Comparison of ENCODE assay signal across 25 cellular contexts in the genomic region with DNA sequence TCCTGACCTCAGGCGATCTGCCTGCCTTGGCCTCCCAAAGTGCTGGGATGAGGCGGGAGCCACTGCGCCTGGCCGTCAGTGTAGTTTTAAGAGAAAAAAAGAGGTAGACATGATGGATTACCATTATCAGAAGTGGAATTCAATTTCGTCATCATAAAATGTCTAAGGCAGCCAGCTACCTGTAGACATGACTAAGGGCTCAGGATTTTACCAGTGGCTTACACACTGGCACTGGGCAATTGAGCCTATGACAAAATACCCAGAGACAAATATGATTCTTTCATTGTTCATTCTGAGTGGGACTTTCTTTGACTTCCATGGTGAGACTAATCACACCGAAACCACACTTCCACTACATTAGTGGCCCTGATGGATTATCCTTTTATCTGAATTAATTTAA.
A peak's percentile ranks its signal among the peaks of the same experiment; 100 is the strongest.
DNase-seq lines count a peak whose midpoint lies in the region; ATAC-seq and TF ChIP-seq lines count a peak whose summit lies in the region.
"Had no signal": no experiment of that assay in that cellular context is flagged by ENCODE, and none has a peak within 500 bp of the region (broad histone marks: within the 10 kb centered on the region; RNA-seq: fewer than 3 reads in every experiment).

No MANE protein-coding gene starts in this region.

- ATAC-seq in PC-3 (no peak), WTC11 (no peak), GM21515 (IDR thresholded peaks at IDR 0.05; ENCODE audit: unreplicated experiment) (no peak), upper lobe of right lung (no peak)

- TF ChIP-seq CTCF in PC-3 (conservative IDR thresholded peaks at IDR 0.05; ENCODE audit: low read depth, low read length) (no peak), WTC11 (IDR thresholded peaks at IDR 0.05) (no peak), endothelial cell (IDR thresholded peaks at IDR 0.05; ENCODE audit: unreplicated experiment) (no peak), neural crest cell (conservative IDR thresholded peaks at IDR 0.05) (no peak), upper lobe of right lung (IDR thresholded peaks at IDR 0.05) (no peak)

- POLR2A ChIA-PET in PC-3 (lab: Charles Lee; ENCODE audit: unreplicated experiment) (interaction anchor here (0.6 kb wide), 1 partner anchor 764 kb away, joined by 3 read pairs; no protein-coding TSS in a partner anchor), WTC11 (lab: Charles Lee) (no interaction called here)

- peaks cover 14% of the 10 kb centered on the region for H3K36me3 Mint-ChIP-seq in WTC11
- peaks cover 43% of the 10 kb centered on the region for H3K36me3 Mint-ChIP-seq in endothelial cell (ENCODE audit: low read depth, unreplicated experiment)
- peaks cover 29% of the 10 kb centered on the region for H3K36me3 Mint-ChIP-seq in neural crest cell (ENCODE audit: low read depth)

- H3K27ac Mint-ChIP-seq in WTC11 (peak overlapping the region; percentile 58), endothelial cell (ENCODE audit: unreplicated experiment) (peak overlapping the region; percentile 48), neural crest cell (ENCODE audit: unreplicated experiment) (peak overlapping the region; percentile 88)
- H3K27ac Mint-ChIP-seq: B cell; CD8-positive, alpha-beta memory T cell had no signal

- no peaks in the 10 kb centered on the region for H3K4me1 ChIP-seq in PC-3 (ENCODE audit: insufficient read depth, low read length)
- no peaks in the 10 kb centered on the region for H3K4me1 ChIP-seq in upper lobe of right lung

- no peaks in the 10 kb centered on the region for H3K36me3 ChIP-seq in PC-3 (ENCODE audit: low read depth, low read length)
- H3K36me3 ChIP-seq in upper lobe of right lung = no peaks in the 10 kb centered on the region

- no peaks in the 10 kb centered on the region for H3K9me2 ChIP-seq in PC-3 (replicated peaks; ENCODE audit: low read length)

- H3K27me3 Mint-ChIP-seq in WTC11 (ENCODE audit: low read depth) (no peaks in the 10 kb centered on the region), endothelial cell (ENCODE audit: unreplicated experiment) (peaks cover 15% of the 10 kb centered on the region), neural crest cell (ENCODE audit: low read depth) (no peaks in the 10 kb centered on the region)
- H3K27me3 Mint-ChIP-seq: B cell had no signal

- DNase-seq in PC-3 (peak; percentile 46), WTC11 (ENCODE audit: low spot score) (no peak), endothelial cell (ENCODE audit: low spot score) (no peak), neural crest cell (ENCODE audit: low read depth, low spot score) (no peak), GM03348 (ENCODE audit: low spot score) (no peak), upper lobe of right lung (no peak), NAMALWA (ENCODE audit: low spot score) (no peak)
- DNase-seq: CD8-positive, alpha-beta memory T cell; DMS 273 treated with DMSO at 0.1 percent for 48 hours; DMS79 treated with DMSO at 0.1 percent for 48 hours; GF-D8; NCI-H1092 treated with DMSO at 0.1 percent for 48 hours; NCI-H146; NCI-H1930; NCI-H2107; NCI-H446 treated with DMSO at 0.1 percent for 48 hours; NCI-H526; NCI-H82; NK-92 treated with Interleukin-12 subunit alpha and Interleukin-12 subunit beta, amount 100 ng/mL, for 24 hours; RPMI8226; SHP77 treated with DMSO at 0.1 percent for 48 hours had no signal

- CTCF ChIA-PET in PC-3 (lab: Charles Lee) (no interaction called here), WTC11 (lab: Charles Lee) (no interaction called here)

- no peak overlapping the region for H2AFZ ChIP-seq in PC-3 (ENCODE audit: low read length)
- H2AFZ ChIP-seq: PC-9 had no signal

- H3K27ac ChIP-seq in PC-3 (ENCODE audit: low read length) = no peak overlapping the region
- H3K27ac ChIP-seq in upper lobe of right lung = no peak overlapping the region
- H3K27ac ChIP-seq: C4-2B, PC-9 had no signal

- intact Hi-C loops in PC-3 (cut with micrococcal nuclease) (no loop called here), upper lobe of right lung (cut with DNase I) (no loop called here)

- H3K4me2 ChIP-seq in PC-3 (ENCODE audit: low read length) = no peak overlapping the region
- H3K4me2 ChIP-seq: PC-9 had no signal

- H3K9me3 ChIP-seq in PC-3 (ENCODE audit: low read length) = no peaks in the 10 kb centered on the region
- no peaks in the 10 kb centered on the region for H3K9me3 ChIP-seq in upper lobe of right lung

- H3K4me3 ChIP-seq in PC-3 (ENCODE audit: low read length) (no peak overlapping the region), upper lobe of right lung (no peak overlapping the region)
- H3K4me3 ChIP-seq: PC-9 had no signal

- no peaks in the 10 kb centered on the region for H3F3A ChIP-seq in PC-3 (ENCODE audit: low read length, unreplicated experiment)

- H3K27me3 ChIP-seq in PC-3 (ENCODE audit: low read length) (no peaks in the 10 kb centered on the region), upper lobe of right lung (no peaks in the 10 kb centered on the region)

- no TSS peak for BruUV-seq in PC-3 (replicated peaks; lab: Mats Ljungman, UMichigan)

- H3K4me1 Mint-ChIP-seq in WTC11 = peaks cover 46% of the 10 kb centered on the region
- peaks cover 44% of the 10 kb centered on the region for H3K4me1 Mint-ChIP-seq in endothelial cell (ENCODE audit: unreplicated experiment)
- H3K4me1 Mint-ChIP-seq in neural crest cell = peaks cover 45% of the 10 kb centered on the region
- H3K4me1 Mint-ChIP-seq: CD8-positive, alpha-beta memory T cell had no signal

- no peak overlapping the region for H3K9ac ChIP-seq in PC-3 (ENCODE audit: low read length)

- peaks cover 5% of the 10 kb centered on the region for H3K9me3 Mint-ChIP-seq in WTC11
- H3K9me3 Mint-ChIP-seq in endothelial cell (ENCODE audit: unreplicated experiment) = no peaks in the 10 kb centered on the region
- peaks cover 9% of the 10 kb centered on the region for H3K9me3 Mint-ChIP-seq in neural crest cell

- no peaks in the 10 kb centered on the region for H3K79me2 ChIP-seq in PC-3 (ENCODE audit: low read length)

- H4K20me1 ChIP-seq in PC-3 (ENCODE audit: low read length) = no peaks in the 10 kb centered on the region

- no peak overlapping the region for H3K4me3 Mint-ChIP-seq in WTC11
- no peak overlapping the region for H3K4me3 Mint-ChIP-seq in endothelial cell (ENCODE audit: unreplicated experiment)
- H3K4me3 Mint-ChIP-seq in neural crest cell = no peak overlapping the region
- H3K4me3 Mint-ChIP-seq: B cell; CD8-positive, alpha-beta memory T cell had no signal

TF ChIP-seq in WTC11, 78 proteins besides CTCF, POLR2A, EP300 and RAD21:
- TF ChIP-seq CREM (CRISPR knock-in tag; IDR thresholded peaks at IDR 0.05) (no peak), ZNF396 (CRISPR knock-in tag; IDR thresholded peaks at IDR 0.05; ENCODE audit: borderline replicate concordance) (no peak), OVOL2 (CRISPR knock-in tag; IDR thresholded peaks at IDR 0.05; ENCODE audit: borderline replicate concordance) (no peak)
- TF ChIP-seq, protein P1, sequence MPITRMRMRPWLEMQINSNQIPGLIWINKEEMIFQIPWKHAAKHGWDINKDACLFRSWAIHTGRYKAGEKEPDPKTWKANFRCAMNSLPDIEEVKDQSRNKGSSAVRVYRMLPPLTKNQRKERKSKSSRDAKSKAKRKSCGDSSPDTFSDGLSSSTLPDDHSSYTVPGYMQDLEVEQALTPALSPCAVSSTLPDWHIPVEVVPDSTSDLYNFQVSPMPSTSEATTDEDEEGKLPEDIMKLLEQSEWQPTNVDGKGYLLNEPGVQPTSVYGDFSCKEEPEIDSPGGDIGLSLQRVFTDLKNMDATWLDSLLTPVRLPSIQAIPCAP (CRISPR knock-in tag; IDR thresholded peaks at IDR 0.05) = no peak
- TF ChIP-seq, protein P2, sequence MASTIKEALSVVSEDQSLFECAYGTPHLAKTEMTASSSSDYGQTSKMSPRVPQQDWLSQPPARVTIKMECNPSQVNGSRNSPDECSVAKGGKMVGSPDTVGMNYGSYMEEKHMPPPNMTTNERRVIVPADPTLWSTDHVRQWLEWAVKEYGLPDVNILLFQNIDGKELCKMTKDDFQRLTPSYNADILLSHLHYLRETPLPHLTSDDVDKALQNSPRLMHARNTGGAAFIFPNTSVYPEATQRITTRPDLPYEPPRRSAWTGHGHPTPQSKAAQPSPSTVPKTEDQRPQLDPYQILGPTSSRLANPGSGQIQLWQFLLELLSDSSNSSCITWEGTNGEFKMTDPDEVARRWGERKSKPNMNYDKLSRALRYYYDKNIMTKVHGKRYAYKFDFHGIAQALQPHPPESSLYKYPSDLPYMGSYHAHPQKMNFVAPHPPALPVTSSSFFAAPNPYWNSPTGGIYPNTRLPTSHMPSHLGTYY (CRISPR knock-in tag; IDR thresholded peaks at IDR 0.05) = no peak
